1 cellular context compared by ENCODE assay signal in genomic region chr5:141188682-141189081, GRCh38. TPM values are rescaled to one million over a fixed set of nuclear protein-coding genes. Genes with fewer than 3 reads are reported as not detected.
"Had no signal": no experiment of that assay in that cellular context is flagged by ENCODE, and none has a peak within 500 bp of the region (broad histone marks: within the 10 kb centered on the region; RNA-seq: fewer than 3 reads in every experiment).

No MANE protein-coding gene starts in this region.

RNA-seq across cellular contexts. Expression of gene PCDHB8, which starts 11.1 kb away (rescaled TPM):
- total RNA-seq: MCF 10A had no signal
